12 cellular contexts compared by ENCODE assay signal in the genomic region with DNA sequence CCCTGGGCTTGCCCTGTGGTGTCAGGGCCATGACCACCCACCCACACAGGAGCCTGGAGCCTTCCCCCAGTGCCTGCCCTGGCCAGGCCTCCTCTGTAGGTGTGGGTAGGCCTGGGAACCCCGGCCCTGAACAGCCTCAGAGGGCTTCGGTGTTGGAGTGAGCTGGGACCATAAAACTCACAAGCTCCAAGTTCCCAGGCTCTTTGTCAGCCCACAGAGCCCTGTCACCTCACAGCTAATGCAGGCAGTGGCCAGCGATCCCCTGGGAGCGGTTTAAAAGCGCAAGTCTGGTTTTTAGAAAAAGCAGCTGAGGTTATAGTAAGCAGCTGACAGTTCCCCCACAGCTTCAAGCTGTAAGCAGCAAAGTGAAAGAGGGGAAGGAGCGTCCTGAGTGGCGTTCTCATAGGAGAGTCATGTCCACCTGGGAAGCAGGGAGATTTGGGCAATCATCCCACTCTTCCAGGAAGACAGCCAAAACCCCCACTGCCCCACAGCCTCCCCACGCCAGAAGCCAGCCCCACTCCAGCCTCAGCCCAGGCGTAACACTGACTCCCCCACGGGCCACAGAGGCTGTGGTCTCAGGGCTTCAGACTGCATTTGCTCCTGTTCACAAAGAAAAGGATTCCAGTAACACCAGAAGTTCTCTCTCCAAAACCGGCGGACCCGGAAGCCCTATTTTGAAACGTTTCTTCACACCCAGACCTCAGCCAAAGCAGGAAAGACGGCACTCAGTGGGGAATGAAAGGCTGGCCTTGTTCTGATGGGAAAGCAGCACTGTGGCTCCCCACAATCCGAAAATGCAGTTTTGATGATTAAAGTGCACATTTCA. TPM values are rescaled to one million over a fixed set of nuclear protein-coding genes. Genes with fewer than 3 reads are reported as not detected.
A peak's percentile ranks its signal among the peaks of the same experiment; 100 is the strongest.
DNase-seq lines count a peak whose midpoint lies in the region; ATAC-seq, FAIRE-seq and TF ChIP-seq lines count a peak whose summit lies in the region.
"Had no signal": no experiment of that assay in that cellular context is flagged by ENCODE, and none has a peak within 500 bp of the region (broad histone marks: within the 10 kb centered on the region; RNA-seq: fewer than 3 reads in every experiment).

No MANE protein-coding gene starts in this region.

- no peaks in the 10 kb centered on the region for H3K9me3 ChIP-seq in hepatocyte (ENCODE audit: low read depth)
- H3K9me3 ChIP-seq in skeletal muscle satellite cell (replicated peaks; ENCODE audit: low read length): no peaks in the 10 kb centered on the region
- peaks cover 0 to 2% (median 0%) of the 10 kb centered on the region in 3 donors for H3K9me3 ChIP-seq in adrenal gland (replicated peaks in 1 of 3)

- TF ChIP-seq POLR2A in adrenal gland (IDR thresholded peaks at IDR 0.05): no peak

- no peaks in the 10 kb centered on the region for H3K79me2 ChIP-seq in hepatocyte

- peak overlapping the region; percentile 66 for H3K27ac ChIP-seq in hepatocyte
- no peak overlapping the region for H3K27ac ChIP-seq in adrenal gland
- H3K27ac ChIP-seq: HL-60 had no signal

- peak overlapping the region; percentile 11 for H3K9ac ChIP-seq in skeletal muscle satellite cell (ENCODE audit: low read depth, low read length)

- no peak for FAIRE-seq in urothelium cell line (lab: Jason Lieb, UNC)

- no peak for TF ChIP-seq CTCF in hepatocyte (IDR thresholded peaks at IDR 0.05; ENCODE audit: poor library complexity)
- no peak for TF ChIP-seq CTCF in adrenal gland (IDR thresholded peaks at IDR 0.05)

- 43% methylated on average over 16 of the region's 16 CpGs for WGBS in hepatocyte (ENCODE audit: low lambda C conversion rate, missing lambda C conversion rate)
- 52 to 67% (median 65%) methylated on average over 11 to 16 of the region's 16 CpGs for WGBS in adrenal gland, 4 donors

- DNase-seq in astrocyte of the hippocampus (ENCODE audit: low read depth, low spot score) (peak; percentile 66), hepatocyte (ENCODE audit: low spot score) (no peak), urothelium cell line (ENCODE audit: low spot score) (no peak), GM19240 (ENCODE audit: insufficient read length, low spot score) (no peak), adrenal gland (no peak)
- DNase-seq: activated naive CD8-positive, alpha-beta T cell treated with anti-CD3 and anti-CD28 coated beads for 36 hours; stimulated activated naive CD4-positive, alpha-beta T cell; T1000 had no signal

- H3K4me2 ChIP-seq in hepatocyte (peak overlapping the region; percentile 57), skeletal muscle satellite cell (ENCODE audit: low read length) (peak overlapping the region; percentile 35)

- intact Hi-C loops in adrenal gland (cut with DNase I): no loop called here

- H3K36me3 ChIP-seq in hepatocyte (replicated peaks; ENCODE audit: insufficient read depth, low read depth): no peaks in the 10 kb centered on the region
- no peaks in the 10 kb centered on the region for H3K36me3 ChIP-seq in skeletal muscle satellite cell (ENCODE audit: insufficient read depth, low read length)
- no peaks in the 10 kb centered on the region for H3K36me3 ChIP-seq in adrenal gland (replicated peaks in 1 of 2)

- H4K20me1 ChIP-seq in hepatocyte (ENCODE audit: insufficient read depth, poor library complexity, severe bottlenecking): no peaks in the 10 kb centered on the region

- no peaks in the 10 kb centered on the region for H3K9me2 ChIP-seq in hepatocyte (replicated peaks; ENCODE audit: insufficient read depth)

- ATAC-seq in GM21447 (IDR thresholded peaks at IDR 0.05; ENCODE audit: unreplicated experiment) (peak; percentile 63), SK-N-SH treated with all-trans-retinoic acid at 6 μM for 48 hours (no peak; the same call in 2 of the 3 replicates)

- H3K4me1 ChIP-seq in hepatocyte (ENCODE audit: insufficient read depth) (peaks cover 18% of the 10 kb centered on the region), skeletal muscle satellite cell (ENCODE audit: control insufficient read depth, insufficient read depth, low read length) (peaks cover 12% of the 10 kb centered on the region), adrenal gland (replicated peaks in 1 of 2) (no peaks in the 10 kb centered on the region)

- H3K4me3 ChIP-seq in hepatocyte (no peak overlapping the region), skeletal muscle satellite cell (ENCODE audit: low read length) (no peak overlapping the region), adrenal gland (no peak overlapping the region)

- H3K27me3 ChIP-seq in hepatocyte (no peaks in the 10 kb centered on the region), skeletal muscle satellite cell (ENCODE audit: control insufficient read depth, insufficient read depth, low read length) (peaks cover 12% of the 10 kb centered on the region), adrenal gland (no peaks in the 10 kb centered on the region)

- H2AFZ ChIP-seq in hepatocyte: peak overlapping the region; percentile 51

TF ChIP-seq in SK-N-SH treated with all-trans-retinoic acid at 6 μM for 48 hours, 23 proteins besides CTCF, POLR2A, EP300 and RAD21 (continues in another document):
- TF ChIP-seq, protein P1, sequence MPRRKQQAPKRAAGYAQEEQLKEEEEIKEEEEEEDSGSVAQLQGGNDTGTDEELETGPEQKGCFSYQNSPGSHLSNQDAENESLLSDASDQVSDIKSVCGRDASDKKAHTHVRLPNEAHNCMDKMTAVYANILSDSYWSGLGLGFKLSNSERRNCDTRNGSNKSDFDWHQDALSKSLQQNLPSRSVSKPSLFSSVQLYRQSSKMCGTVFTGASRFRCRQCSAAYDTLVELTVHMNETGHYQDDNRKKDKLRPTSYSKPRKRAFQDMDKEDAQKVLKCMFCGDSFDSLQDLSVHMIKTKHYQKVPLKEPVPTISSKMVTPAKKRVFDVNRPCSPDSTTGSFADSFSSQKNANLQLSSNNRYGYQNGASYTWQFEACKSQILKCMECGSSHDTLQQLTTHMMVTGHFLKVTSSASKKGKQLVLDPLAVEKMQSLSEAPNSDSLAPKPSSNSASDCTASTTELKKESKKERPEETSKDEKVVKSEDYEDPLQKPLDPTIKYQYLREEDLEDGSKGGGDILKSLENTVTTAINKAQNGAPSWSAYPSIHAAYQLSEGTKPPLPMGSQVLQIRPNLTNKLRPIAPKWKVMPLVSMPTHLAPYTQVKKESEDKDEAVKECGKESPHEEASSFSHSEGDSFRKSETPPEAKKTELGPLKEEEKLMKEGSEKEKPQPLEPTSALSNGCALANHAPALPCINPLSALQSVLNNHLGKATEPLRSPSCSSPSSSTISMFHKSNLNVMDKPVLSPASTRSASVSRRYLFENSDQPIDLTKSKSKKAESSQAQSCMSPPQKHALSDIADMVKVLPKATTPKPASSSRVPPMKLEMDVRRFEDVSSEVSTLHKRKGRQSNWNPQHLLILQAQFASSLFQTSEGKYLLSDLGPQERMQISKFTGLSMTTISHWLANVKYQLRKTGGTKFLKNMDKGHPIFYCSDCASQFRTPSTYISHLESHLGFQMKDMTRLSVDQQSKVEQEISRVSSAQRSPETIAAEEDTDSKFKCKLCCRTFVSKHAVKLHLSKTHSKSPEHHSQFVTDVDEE (CRISPR knock-in tag; IDR thresholded peaks at IDR 0.05): no peak
- TF ChIP-seq, protein P2, sequence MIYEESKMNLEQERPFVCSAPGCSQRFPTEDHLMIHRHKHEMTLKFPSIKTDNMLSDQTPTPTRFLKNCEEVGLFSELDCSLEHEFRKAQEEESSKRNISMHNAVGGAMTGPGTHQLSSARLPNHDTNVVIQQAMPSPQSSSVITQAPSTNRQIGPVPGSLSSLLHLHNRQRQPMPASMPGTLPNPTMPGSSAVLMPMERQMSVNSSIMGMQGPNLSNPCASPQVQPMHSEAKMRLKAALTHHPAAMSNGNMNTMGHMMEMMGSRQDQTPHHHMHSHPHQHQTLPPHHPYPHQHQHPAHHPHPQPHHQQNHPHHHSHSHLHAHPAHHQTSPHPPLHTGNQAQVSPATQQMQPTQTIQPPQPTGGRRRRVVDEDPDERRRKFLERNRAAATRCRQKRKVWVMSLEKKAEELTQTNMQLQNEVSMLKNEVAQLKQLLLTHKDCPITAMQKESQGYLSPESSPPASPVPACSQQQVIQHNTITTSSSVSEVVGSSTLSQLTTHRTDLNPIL (CRISPR knock-in tag; IDR thresholded peaks at IDR 0.05; ENCODE audit: low read depth): no peak
- TF ChIP-seq ZFP30 (CRISPR knock-in tag; IDR thresholded peaks at IDR 0.05) (no peak), CSDC2 (CRISPR knock-in tag; IDR thresholded peaks at IDR 0.05) (no peak), ZNF70 (CRISPR knock-in tag; IDR thresholded peaks at IDR 0.05) (no peak), ZC3H10 (CRISPR knock-in tag; IDR thresholded peaks at IDR 0.05) (no peak), PPARA (CRISPR knock-in tag; IDR thresholded peaks at IDR 0.05; ENCODE audit: borderline replicate concordance) (no peak)
- TF ChIP-seq, protein P3, sequence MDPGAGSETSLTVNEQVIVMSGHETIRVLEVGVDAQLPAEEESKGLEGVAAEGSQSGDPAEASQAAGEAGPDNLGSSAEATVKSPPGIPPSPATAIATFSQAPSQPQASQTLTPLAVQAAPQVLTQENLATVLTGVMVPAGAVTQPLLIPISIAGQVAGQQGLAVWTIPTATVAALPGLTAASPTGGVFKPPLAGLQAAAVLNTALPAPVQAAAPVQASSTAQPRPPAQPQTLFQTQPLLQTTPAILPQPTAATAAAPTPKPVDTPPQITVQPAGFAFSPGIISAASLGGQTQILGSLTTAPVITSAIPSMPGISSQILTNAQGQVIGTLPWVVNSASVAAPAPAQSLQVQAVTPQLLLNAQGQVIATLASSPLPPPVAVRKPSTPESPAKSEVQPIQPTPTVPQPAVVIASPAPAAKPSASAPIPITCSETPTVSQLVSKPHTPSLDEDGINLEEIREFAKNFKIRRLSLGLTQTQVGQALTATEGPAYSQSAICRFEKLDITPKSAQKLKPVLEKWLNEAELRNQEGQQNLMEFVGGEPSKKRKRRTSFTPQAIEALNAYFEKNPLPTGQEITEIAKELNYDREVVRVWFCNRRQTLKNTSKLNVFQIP (CRISPR knock-in tag; IDR thresholded peaks at IDR 0.05; ENCODE audit: borderline replicate concordance, low read depth): no peak
- TF ChIP-seq, protein P4, sequence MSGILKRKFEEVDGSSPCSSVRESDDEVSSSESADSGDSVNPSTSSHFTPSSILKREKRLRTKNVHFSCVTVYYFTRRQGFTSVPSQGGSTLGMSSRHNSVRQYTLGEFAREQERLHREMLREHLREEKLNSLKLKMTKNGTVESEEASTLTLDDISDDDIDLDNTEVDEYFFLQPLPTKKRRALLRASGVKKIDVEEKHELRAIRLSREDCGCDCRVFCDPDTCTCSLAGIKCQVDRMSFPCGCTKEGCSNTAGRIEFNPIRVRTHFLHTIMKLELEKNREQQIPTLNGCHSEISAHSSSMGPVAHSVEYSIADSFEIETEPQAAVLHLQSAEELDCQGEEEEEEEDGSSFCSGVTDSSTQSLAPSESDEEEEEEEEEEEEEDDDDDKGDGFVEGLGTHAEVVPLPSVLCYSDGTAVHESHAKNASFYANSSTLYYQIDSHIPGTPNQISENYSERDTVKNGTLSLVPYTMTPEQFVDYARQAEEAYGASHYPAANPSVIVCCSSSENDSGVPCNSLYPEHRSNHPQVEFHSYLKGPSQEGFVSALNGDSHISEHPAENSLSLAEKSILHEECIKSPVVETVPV (CRISPR knock-in tag; IDR thresholded peaks at IDR 0.05): no peak

RNA-seq across cellular contexts. Expression of a gene that starts 34.3 kb away (rescaled TPM):
- total RNA-seq in hepatocyte (1.1 and 1.2 TPM in 2 replicates), adrenal gland (10 to 100 TPM in 1 of 8 donors, 1 to 10 TPM in 7; 3.0 to 13.2 (median 5.7) TPM)
- polyA plus RNA-seq in hepatocyte (0.60 and 1.1 TPM in 2 replicates), adrenal gland (1 to 10 TPM; 2.7 to 5.3 (median 4.6) TPM)
- 3.3 and 6.1 TPM in 2 replicates for total RNA-seq in skeletal muscle satellite cell (2012; rRNA removed)
- total RNA-seq: activated naive CD8-positive, alpha-beta T cell treated with anti-CD3 and anti-CD28 coated beads for 36 hours had no signal
